ENCODE assay signal across 9 cellular contexts in the genomic region with DNA sequence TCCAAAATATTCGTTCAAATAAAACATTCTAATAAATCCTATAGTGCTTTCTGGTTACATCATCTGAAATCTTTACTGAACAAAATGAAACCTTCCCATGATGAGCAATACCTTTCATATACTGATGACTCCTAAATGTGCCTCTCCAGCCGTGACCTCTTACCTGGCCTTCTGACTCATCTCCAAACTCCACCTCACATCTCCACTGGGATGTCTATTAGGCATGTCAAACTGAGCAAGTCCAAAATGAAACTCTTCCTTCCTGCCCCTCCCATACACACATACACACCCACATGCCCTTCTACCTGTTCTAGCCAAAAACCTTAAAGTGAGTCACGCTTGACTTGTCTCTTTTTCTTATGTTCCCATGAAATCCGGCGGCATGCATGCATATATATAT. TPM values are rescaled to one million over a fixed set of nuclear protein-coding genes. Genes with fewer than 3 reads are reported as not detected.
DNase-seq lines count a peak whose midpoint lies in the region; ATAC-seq and TF ChIP-seq lines count a peak whose summit lies in the region.
"Had no signal": no experiment of that assay in that cellular context is flagged by ENCODE, and none has a peak within 500 bp of the region (broad histone marks: within the 10 kb centered on the region; RNA-seq: fewer than 3 reads in every experiment).

No MANE protein-coding gene starts in this region.

- H3K4me1 Mint-ChIP-seq in T-helper 17 cell (peaks cover 16% of the 10 kb centered on the region), progenitor cell of endocrine pancreas (ENCODE audit: low read depth) (peaks cover 45% of the 10 kb centered on the region)

- DNase-seq in T-helper 17 cell (no peak), progenitor cell of endocrine pancreas (ENCODE audit: low spot score, unreplicated experiment) (no peak), Right ventricle myocardium superior (no peak), thyroid gland (no peak), NCI-H345 (lab: John Stamatoyannopoulos, UW) (no peak), SW 1271 (lab: John Stamatoyannopoulos, UW) (no peak)

- H3K4me3 ChIP-seq in thyroid gland (replicated peaks in 1 of 3) = no peak overlapping the region

- TF ChIP-seq CTCF in progenitor cell of endocrine pancreas (IDR thresholded peaks at IDR 0.05; ENCODE audit: unreplicated experiment) (no peak), thyroid gland (IDR thresholded peaks at IDR 0.05) (no peak)

- ATAC-seq in GM18873 (IDR thresholded peaks at IDR 0.05; ENCODE audit: low FRiP score, unreplicated experiment) (peak; percentile 92), HG02840 (IDR thresholded peaks at IDR 0.05; ENCODE audit: low FRiP score, unreplicated experiment) (peak; percentile 77), T-helper 17 cell (no peak), Right ventricle myocardium superior (ENCODE audit: poor library complexity) (no peak)

- no peaks in the 10 kb centered on the region for H3K36me3 ChIP-seq in thyroid gland

- peaks cover 2% of the 10 kb centered on the region in 2 donors for H3K4me1 ChIP-seq in thyroid gland

- H3K9me3 Mint-ChIP-seq in progenitor cell of endocrine pancreas (ENCODE audit: low read depth) = no peaks in the 10 kb centered on the region

- intact Hi-C loops in Right ventricle myocardium superior (cut with DNase I) (no loop called here), thyroid gland (cut with DNase I) (no loop called here)

- no peak for TF ChIP-seq POLR2A in thyroid gland (IDR thresholded peaks at IDR 0.05)

- H3K27me3 ChIP-seq in thyroid gland = no peaks in the 10 kb centered on the region

- peak overlapping the region; percentile 62 for H3K4me3 Mint-ChIP-seq in T-helper 17 cell
- H3K4me3 Mint-ChIP-seq in progenitor cell of endocrine pancreas (ENCODE audit: low read depth) = no peak overlapping the region

- no peaks in the 10 kb centered on the region for H3K27me3 Mint-ChIP-seq in T-helper 17 cell
- no peaks in the 10 kb centered on the region for H3K27me3 Mint-ChIP-seq in progenitor cell of endocrine pancreas

- WGBS in thyroid gland, 2 donors = 87 to 91% methylated on average over 5 of the region's 5 CpGs

- peaks cover 16% of the 10 kb centered on the region for H3K36me3 Mint-ChIP-seq in T-helper 17 cell (ENCODE audit: low read depth)
- H3K36me3 Mint-ChIP-seq in progenitor cell of endocrine pancreas (ENCODE audit: insufficient read depth) = peaks cover 5% of the 10 kb centered on the region

- H3K27ac ChIP-seq in thyroid gland = no peak overlapping the region
- H3K27ac ChIP-seq: KMS-11 had no signal

- H3K27ac Mint-ChIP-seq in T-helper 17 cell = peak overlapping the region; percentile 12
- peak overlapping the region; percentile 35 for H3K27ac Mint-ChIP-seq in progenitor cell of endocrine pancreas

- H3K9me3 ChIP-seq in T-helper 17 cell (ENCODE audit: control insufficient read depth, low read length, poor library complexity, severe bottlenecking) (no peaks in the 10 kb centered on the region), thyroid gland (no peaks in the 10 kb centered on the region)

RNA-seq across cellular contexts. Expression of gene GSAP, which starts 22.9 kb away (rescaled TPM):
- 10 to 100 TPM; 22.0 to 28.9 TPM for total RNA-seq in T-helper 17 cell
- total RNA-seq in progenitor cell of endocrine pancreas = 9.9 and 10.9 TPM in 2 replicates
- 8.0 TPM for total RNA-seq in Right ventricle myocardium superior
- total RNA-seq in thyroid gland = 10 to 100 TPM; 43.1 to 65.2 (median 52.4) TPM

Comparison
In these comparisons a context has a peak if more than half of its experiments do, and no peak if none do; other contexts are left out.
1. ATAC-seq: peak in GM18873 (single experiment) and HG02840 (single experiment); none in T-helper 17 cell (single experiment) and Right ventricle myocardium superior (single experiment).